In the genomic region with DNA sequence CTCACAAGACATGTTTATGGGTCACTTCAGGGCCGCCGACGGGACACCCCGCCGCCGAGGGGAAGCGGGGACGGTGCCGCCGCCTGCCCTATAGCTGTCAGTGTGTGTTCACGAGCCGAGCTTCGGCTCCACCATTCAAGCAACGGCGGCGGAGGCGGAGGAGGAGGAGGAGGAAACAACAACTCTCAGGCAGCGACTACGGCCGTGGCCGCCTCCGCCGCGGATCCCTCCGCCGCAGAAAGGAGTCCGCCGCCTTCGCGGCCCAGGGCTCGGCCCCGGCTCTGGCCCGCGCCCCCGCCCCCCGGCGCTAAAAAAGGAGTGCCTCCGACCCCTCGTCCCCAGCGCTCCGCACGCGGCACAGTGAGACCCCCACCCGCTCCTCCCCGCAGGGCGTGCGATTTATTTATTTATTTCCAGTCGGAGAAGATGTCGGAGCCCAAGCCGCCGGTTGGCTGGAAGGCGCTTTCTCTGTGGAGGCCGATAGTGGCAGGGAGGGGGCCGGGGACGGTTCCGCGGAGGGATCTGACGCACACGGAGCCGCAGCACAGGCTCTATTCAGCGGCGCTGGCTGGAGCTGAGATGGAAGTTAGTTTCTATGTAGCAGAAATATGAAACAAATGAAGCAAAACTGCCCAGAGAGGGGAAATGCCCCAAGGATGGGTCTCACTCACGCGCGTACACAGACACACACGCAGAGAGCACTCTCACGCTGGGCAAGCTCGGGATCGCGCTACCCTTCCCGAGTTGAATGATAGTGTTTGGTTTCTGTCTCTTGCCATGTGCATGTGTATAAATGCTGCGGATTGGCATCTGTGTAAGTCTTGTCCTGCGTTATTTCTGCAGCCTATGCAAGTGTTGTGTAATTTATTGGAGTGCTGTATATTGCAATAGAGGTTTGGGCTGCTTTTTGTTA, we compare ENCODE assay signal across 8 cellular contexts. TPM values are rescaled to one million over a fixed set of nuclear protein-coding genes. Genes with fewer than 3 reads are reported as not detected.
DNase-seq lines count a peak whose midpoint lies in the region; ATAC-seq, FAIRE-seq and TF ChIP-seq lines count a peak whose summit lies in the region.

A gene (minus strand): TSS at position 198 of the 913 bp plus-strand sequence. CDS start 186 bp downstream, at position 12.

- H3K79me2 ChIP-seq in OCI-LY3 (ENCODE audit: low read length) = peaks cover 39% of the 10 kb centered on the region
- peaks cover 34% of the 10 kb centered on the region for H3K79me2 ChIP-seq in endothelial cell of umbilical vein (ENCODE audit: control insufficient read depth, insufficient read depth, low read length)

- CTCF ChIA-PET in endothelial cell of umbilical vein (lab: Charles Lee) = interaction anchor here (0.7 to 1.8 kb wide), 5 partner anchors 29 to 594 kb away, joined by 3 to 7 read pairs (median 4); no protein-coding TSS in a partner anchor

- TF ChIP-seq POLR2A in endothelial cell of umbilical vein (IDR thresholded peaks at IDR 0.05; ENCODE audit: low read depth, low read length) = peak; percentile 70

- H3K36me3 ChIP-seq in OCI-LY3 (replicated peaks; ENCODE audit: low read depth, low read length) = peaks cover 28% of the 10 kb centered on the region
- H3K36me3 ChIP-seq in endothelial cell of umbilical vein (ENCODE audit: control insufficient read depth in 2 of 2, extremely low read depth in 1 of 2, insufficient read depth in 2 of 2, low read length in 2 of 2) = no peaks in the 10 kb centered on the region

- DNase-seq in DMS 273 treated with DMSO at 0.1 percent for 48 hours (lab: John Stamatoyannopoulos, UW) (peak; percentile 93), HuH-7.5 (ENCODE audit: low spot score) (peak; percentile 82), endothelial cell of umbilical vein (ENCODE audit: low read depth, low spot score) (peak; percentile 96), middle frontal gyrus (ENCODE audit: extremely low spot score, low spot score) (peak; percentile 84)
- peak; percentile 94 for DNase-seq in activated CD8-positive, alpha-beta memory T cell treated with anti-CD3 and anti-CD28 coated beads, Interleukin-2, amount 50 U/mL, for 48 hours
- DNase-seq in stimulated activated CD8-positive, alpha-beta memory T cell treated with anti-CD3 and anti-CD28 coated beads, Interleukin-2, amount 100 ng/mL, for 1 hour (ENCODE audit: low read depth in 2 of 2) = peak; percentile 77 to 85

- peaks cover 28% of the 10 kb centered on the region for H3K4me1 ChIP-seq in OCI-LY3 (ENCODE audit: low read length)
- H3K4me1 ChIP-seq in endothelial cell of umbilical vein (ENCODE audit: control insufficient read depth, extremely low read depth, insufficient read depth, low read length) = peaks cover 20% of the 10 kb centered on the region

- BruUV-seq in endothelial cell of umbilical vein (replicated peaks; lab: Mats Ljungman, UMichigan) = TSS peak; percentile 69

- H3K4me3 ChIP-seq in OCI-LY3 (ENCODE audit: low read length) (peak within 1 kb of the TSS; percentile 93), endothelial cell of umbilical vein (replicated peaks in 1 of 3; ENCODE audit: insufficient read depth in 1 of 3, low read depth in 1 of 3, low read length in 3 of 3) (peak within 1 kb of the TSS; percentile 81 to 98 (median 90))

- H3K27ac ChIP-seq in OCI-LY3 (ENCODE audit: low read length) (peak within 1 kb of the TSS; percentile 89), endothelial cell of umbilical vein (ENCODE audit: insufficient read depth, low read depth, low read length) (peak within 1 kb of the TSS; percentile 84)

- peak within 1 kb of the TSS; percentile 83 for H3K4me2 ChIP-seq in OCI-LY3 (ENCODE audit: low read length)
- H3K4me2 ChIP-seq in endothelial cell of umbilical vein (ENCODE audit: insufficient read depth, low read length) = peak within 1 kb of the TSS; percentile 94

- H3K9ac ChIP-seq in OCI-LY3 (ENCODE audit: low read length) (peak within 1 kb of the TSS; percentile 94), endothelial cell of umbilical vein (replicated peaks; ENCODE audit: extremely low read depth, insufficient read depth, low read length) (peak within 1 kb of the TSS; percentile 89)

- dilution Hi-C loops in endothelial cell of umbilical vein (cut with MboI; ENCODE audit: extremely low pct_ligation_motif_present, low sequenced_read_pairs) = no loop called here

- H4K20me1 ChIP-seq in OCI-LY3 (ENCODE audit: insufficient read depth, low read length) (peaks cover 32% of the 10 kb centered on the region), endothelial cell of umbilical vein (replicated peaks; ENCODE audit: control insufficient read depth, extremely low read depth, insufficient read depth, low read length) (no peaks in the 10 kb centered on the region)

- FAIRE-seq in endothelial cell of umbilical vein (lab: Jason Lieb, UNC) = peak; percentile 71

- no peaks in the 10 kb centered on the region for H3K9me3 ChIP-seq in OCI-LY3 (ENCODE audit: insufficient read depth, low read length)
- no peaks in the 10 kb centered on the region for H3K9me3 ChIP-seq in endothelial cell of umbilical vein (replicated peaks; ENCODE audit: control insufficient read depth, insufficient read depth, low read length)

- H3K9me1 ChIP-seq in endothelial cell of umbilical vein (replicated peaks; ENCODE audit: control insufficient read depth, extremely low read depth, insufficient read depth, low read length) = no peaks in the 10 kb centered on the region

- H3K27me3 ChIP-seq in OCI-LY3 (ENCODE audit: low read depth, low read length) = no peaks in the 10 kb centered on the region
- H3K27me3 ChIP-seq in endothelial cell of umbilical vein (ENCODE audit: control insufficient read depth in 2 of 2, insufficient read depth in 2 of 2, low read length in 2 of 2) = no peaks in the 10 kb centered on the region

- POLR2A ChIA-PET in endothelial cell of umbilical vein (lab: Charles Lee) = interaction anchor here (0.6 kb wide), 2 partner anchors 133 to 559 kb away, joined by 3 read pairs; no protein-coding TSS in a partner anchor

- H2AFZ ChIP-seq in OCI-LY3 (ENCODE audit: low read depth, low read length) = peak within 1 kb of the TSS; percentile 97
- peak within 1 kb of the TSS; percentile 84 for H2AFZ ChIP-seq in endothelial cell of umbilical vein (ENCODE audit: low read depth, low read length)

- TF ChIP-seq CTCF in OCI-LY3 (IDR thresholded peaks at IDR 0.05; ENCODE audit: low read depth, low read length) = no peak
- no peak for TF ChIP-seq CTCF in endothelial cell of umbilical vein (IDR thresholded peaks at IDR 0.05; ENCODE audit: extremely low read depth in 1 of 2, insufficient read depth in 1 of 2, low read depth in 1 of 2, low read length in 2 of 2)

- intact Hi-C loops in endothelial cell of umbilical vein (cut with micrococcal nuclease) = loop anchor here (1.0 to 5.0 kb wide), 11 partner anchors 156 to 1616 kb away; a partner anchor contains a TSS

- peak; percentile 76 for ATAC-seq in GM21528 (IDR thresholded peaks at IDR 0.05; ENCODE audit: low FRiP score, unreplicated experiment)

TF ChIP-seq in endothelial cell of umbilical vein, 7 proteins besides CTCF, POLR2A, EP300 and RAD21:
- TF ChIP-seq GATA2 (IDR thresholded peaks at IDR 0.05; ENCODE audit: insufficient read depth, insufficient read length, low read depth, low read length) (peak; percentile 14), EZH2 (IDR thresholded peaks at IDR 0.05; ENCODE audit: borderline replicate concordance, low read depth, low read length, severe bottlenecking) (no peak), POLR2AphosphoS5 (IDR thresholded peaks at IDR 0.05; ENCODE audit: insufficient read depth, low read depth, low read length) (peak; percentile 40), FOS (IDR thresholded peaks at IDR 0.05; ENCODE audit: borderline replicate concordance, insufficient read depth, low read length) (no peak), MYC (IDR thresholded peaks at IDR 0.05; ENCODE audit: low read depth, low read length) (no peak), JUN (IDR thresholded peaks at IDR 0.05; ENCODE audit: borderline replicate concordance, insufficient read depth, insufficient read length, low read depth) (no peak)
- TF ChIP-seq, protein P1, sequence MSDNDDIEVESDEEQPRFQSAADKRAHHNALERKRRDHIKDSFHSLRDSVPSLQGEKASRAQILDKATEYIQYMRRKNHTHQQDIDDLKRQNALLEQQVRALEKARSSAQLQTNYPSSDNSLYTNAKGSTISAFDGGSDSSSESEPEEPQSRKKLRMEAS (IDR thresholded peaks at IDR 0.05; ENCODE audit: insufficient read depth, insufficient read length) = no peak

RNA-seq across cellular contexts. Expression of the gene that starts here (rescaled TPM):
- total RNA-seq in endothelial cell of umbilical vein = 26.0 and 28.4 TPM in 2 replicates
- polyA plus RNA-seq in endothelial cell of umbilical vein = 2.5 and 3.5 TPM in 2 replicates
- 3.4 and 3.6 TPM in 2 replicates for polyA plus RNA-seq in endothelial cell of umbilical vein (2011; cell fraction: cytosol; rRNA removed)
- polyA plus RNA-seq in endothelial cell of umbilical vein (2011; cell fraction: nucleus; rRNA removed) = 25.9 and 29.7 TPM in 2 replicates
- polyA plus RNA-seq in endothelial cell of umbilical vein (2012) = 9.9 and 16.6 TPM in 2 replicates
- 20.0 and 22.0 TPM in 2 replicates for polyA minus RNA-seq in endothelial cell of umbilical vein
- 27.7 TPM for polyA minus RNA-seq in endothelial cell of umbilical vein (2011; cell fraction: cytosol; rRNA and poly(A)+ RNA removed)
- polyA minus RNA-seq in endothelial cell of umbilical vein (2011; cell fraction: nucleus; rRNA and poly(A)+ RNA removed) = 60.2 and 82.5 TPM in 2 replicates

Comparison
In these comparisons a context has a peak if more than half of its experiments do, and no peak if none do; other contexts are left out.
1. Peak in every context shown above with its lines: DNase-seq, ATAC-seq, H3K4me3 ChIP-seq and H3K27ac ChIP-seq.